ENCODE assay signal across 28 cellular contexts in genomic region chr11:109799604-109800003, GRCh38.
"Had no signal": no experiment of that assay in that cellular context is flagged by ENCODE, and none has a peak within 500 bp of the region (broad histone marks: within the 10 kb centered on the region; RNA-seq: fewer than 3 reads in every experiment).

No MANE protein-coding gene starts in this region.

- H3K9me3 Mint-ChIP-seq: type B pancreatic cell had no signal

- DNase-seq: stimulated activated CD4-positive, alpha-beta T cell treated with anti-CD3 and anti-CD28 coated beads, Interleukin-2, amount 100 ng/mL, for 48 hours; stimulated activated CD4-positive, alpha-beta T cell treated with anti-CD3 and anti-CD28 coated beads, Interleukin-4, amount 100 ng/mL, for 1 hour; stimulated activated CD4-positive, alpha-beta T cell treated with anti-CD3 and anti-CD28 coated beads, Interleukin-4, amount 100 ng/mL, for 24 hours; stimulated activated CD4-positive, alpha-beta T cell treated with anti-CD3 and anti-CD28 coated beads, Interleukin-4, amount 100 ng/mL, for 4 hours; stimulated activated CD8-positive, alpha-beta memory T cell treated with anti-CD3 and anti-CD28 coated beads, Interleukin-4, amount 100 ng/mL, for 48 hours; stimulated activated naive B cell treated with anti-CD40 and anti-IgM and Interleukin-4, amounts not matched to agents 10 μg/mL and 1 μg/mL and 100 μg/mL, for 72 hours; stimulated activated naive CD4-positive, alpha-beta T cell; stimulated activated naive CD4-positive, alpha-beta T cell treated with Interleukin-2 at 50 U/mL for 16 hours; stimulated activated naive CD8-positive, alpha-beta T cell treated with anti-CD3 and anti-CD28 coated beads, Interleukin-15, amount 100 ng/mL, for 72 hours; stimulated activated naive CD8-positive, alpha-beta T cell treated with anti-CD3 and anti-CD28 coated beads, Interleukin-15, Interleukin-2, amounts not matched to agents 100 U/mL and 50 U/mL, for 24 hours; stomach; substantia nigra; testis; thyroid gland; tibial artery; transverse colon; trophoblast cell; upper lobe of left lung; upper lobe of right lung; uterus had no signal

- H3K4me1 Mint-ChIP-seq: stimulated activated effector memory CD8-positive, alpha-beta T cell treated with anti-CD3 and anti-CD28 coated beads, Interleukin-12 subunit alpha, Interleukin-12 subunit beta, amount 100 ng/mL, for 72 hours; stimulated activated memory B cell treated with anti-CD40 and anti-IgM and Interleukin-4, amounts not matched to agents 10 μg/mL and 1 μg/mL and 100 μg/mL, for 72 hours; stimulated activated naive B cell treated with anti-CD40 and anti-IgM and Interleukin-4, amounts not matched to agents 10 μg/mL and 1 μg/mL and 100 μg/mL, for 72 hours; stimulated activated naive CD8-positive, alpha-beta T cell treated with anti-CD3 and anti-CD28 coated beads, Interleukin-15, amount 100 ng/mL, for 72 hours had no signal

- ATAC-seq: stimulated activated effector memory CD8-positive, alpha-beta T cell treated with anti-CD3 and anti-CD28 coated beads, Interleukin-12 subunit alpha, Interleukin-12 subunit beta, amount 100 ng/mL, for 72 hours; stimulated activated memory B cell treated with anti-CD40 and anti-IgM and Interleukin-4, amounts not matched to agents 10 μg/mL and 1 μg/mL and 100 μg/mL, for 72 hours; stimulated activated naive B cell treated with anti-CD40 and anti-IgM and Interleukin-4, amounts not matched to agents 10 μg/mL and 1 μg/mL and 100 μg/mL, for 72 hours; stimulated activated naive CD8-positive, alpha-beta T cell treated with anti-CD3 and anti-CD28 coated beads, Interleukin-15, amount 100 ng/mL, for 72 hours; stimulated activated naive CD8-positive, alpha-beta T cell treated with anti-CD3 and anti-CD28 coated beads, Interleukin-15, Interleukin-2, amounts not matched to agents 100 U/mL and 50 U/mL, for 24 hours; upper lobe of right lung had no signal

- H3K4me3 Mint-ChIP-seq: stimulated activated effector memory CD8-positive, alpha-beta T cell treated with anti-CD3 and anti-CD28 coated beads, Interleukin-12 subunit alpha, Interleukin-12 subunit beta, amount 100 ng/mL, for 72 hours; stimulated activated memory B cell treated with anti-CD40 and anti-IgM and Interleukin-4, amounts not matched to agents 10 μg/mL and 1 μg/mL and 100 μg/mL, for 72 hours; stimulated activated naive B cell treated with anti-CD40 and anti-IgM and Interleukin-4, amounts not matched to agents 10 μg/mL and 1 μg/mL and 100 μg/mL, for 72 hours; stimulated activated naive CD8-positive, alpha-beta T cell treated with anti-CD3 and anti-CD28 coated beads, Interleukin-15, amount 100 ng/mL, for 72 hours; stimulated activated naive CD8-positive, alpha-beta T cell treated with anti-CD3 and anti-CD28 coated beads, Interleukin-15, Interleukin-2, amounts not matched to agents 100 ng/mL and 50 ng/mL, for 24 hours; type B pancreatic cell had no signal

- FAIRE-seq: urothelium cell line had no signal

- H3K36me3 Mint-ChIP-seq: stimulated activated effector memory CD8-positive, alpha-beta T cell treated with anti-CD3 and anti-CD28 coated beads, Interleukin-12 subunit alpha, Interleukin-12 subunit beta, amount 100 ng/mL, for 72 hours; stimulated activated memory B cell treated with anti-CD40 and anti-IgM and Interleukin-4, amounts not matched to agents 10 μg/mL and 1 μg/mL and 100 μg/mL, for 72 hours; stimulated activated naive B cell treated with anti-CD40 and anti-IgM and Interleukin-4, amounts not matched to agents 10 μg/mL and 1 μg/mL and 100 μg/mL, for 72 hours; type B pancreatic cell had no signal

- H3K27me3 Mint-ChIP-seq: stimulated activated naive CD8-positive, alpha-beta T cell treated with anti-CD3 and anti-CD28 coated beads, Interleukin-15, amount 100 ng/mL, for 72 hours; type B pancreatic cell had no signal

- H3K9me3 ChIP-seq: suprapubic skin, testis, thoracic aorta, thyroid gland, tibial artery, transverse colon, upper lobe of left lung, upper lobe of right lung, uterus, vagina had no signal

- H3K27ac Mint-ChIP-seq: stimulated activated effector memory CD8-positive, alpha-beta T cell treated with anti-CD3 and anti-CD28 coated beads, Interleukin-12 subunit alpha, Interleukin-12 subunit beta, amount 100 ng/mL, for 72 hours; stimulated activated memory B cell treated with anti-CD40 and anti-IgM and Interleukin-4, amounts not matched to agents 10 μg/mL and 1 μg/mL and 100 μg/mL, for 72 hours; stimulated activated naive B cell treated with anti-CD40 and anti-IgM and Interleukin-4, amounts not matched to agents 10 μg/mL and 1 μg/mL and 100 μg/mL, for 72 hours; stimulated activated naive CD8-positive, alpha-beta T cell treated with anti-CD3 and anti-CD28 coated beads, Interleukin-15, amount 100 ng/mL, for 72 hours; stimulated activated naive CD8-positive, alpha-beta T cell treated with anti-CD3 and anti-CD28 coated beads, Interleukin-15, Interleukin-2, amounts not matched to agents 100 ng/mL and 50 ng/mL, for 24 hours; type B pancreatic cell had no signal
